1 cellular context compared by ENCODE assay signal in the genomic region with DNA sequence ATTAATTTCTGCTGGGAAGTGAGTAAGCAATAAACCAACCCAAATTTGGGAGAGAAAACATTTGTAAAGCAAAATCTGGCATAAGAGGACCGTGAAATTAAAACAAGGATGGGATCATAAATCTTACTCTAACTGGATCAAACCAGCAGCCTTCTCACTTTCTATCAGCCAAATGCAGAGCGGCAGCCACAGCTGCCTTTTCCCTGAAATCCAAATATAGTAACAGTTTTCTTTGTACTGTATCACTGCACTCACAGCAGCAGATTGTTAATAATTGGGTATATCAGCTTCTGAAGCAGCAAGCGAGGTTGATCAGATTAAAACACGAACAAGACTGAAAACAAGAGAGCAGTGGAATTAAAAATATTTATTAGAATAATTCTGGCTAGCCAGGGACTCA.
TF ChIP-seq lines count a peak whose summit lies in the region.

No MANE protein-coding gene starts in this region.

TF ChIP-seq in GM23338, 12 proteins besides CTCF, POLR2A, EP300 and RAD21 (continued from another document):
- TF ChIP-seq, protein P1, sequence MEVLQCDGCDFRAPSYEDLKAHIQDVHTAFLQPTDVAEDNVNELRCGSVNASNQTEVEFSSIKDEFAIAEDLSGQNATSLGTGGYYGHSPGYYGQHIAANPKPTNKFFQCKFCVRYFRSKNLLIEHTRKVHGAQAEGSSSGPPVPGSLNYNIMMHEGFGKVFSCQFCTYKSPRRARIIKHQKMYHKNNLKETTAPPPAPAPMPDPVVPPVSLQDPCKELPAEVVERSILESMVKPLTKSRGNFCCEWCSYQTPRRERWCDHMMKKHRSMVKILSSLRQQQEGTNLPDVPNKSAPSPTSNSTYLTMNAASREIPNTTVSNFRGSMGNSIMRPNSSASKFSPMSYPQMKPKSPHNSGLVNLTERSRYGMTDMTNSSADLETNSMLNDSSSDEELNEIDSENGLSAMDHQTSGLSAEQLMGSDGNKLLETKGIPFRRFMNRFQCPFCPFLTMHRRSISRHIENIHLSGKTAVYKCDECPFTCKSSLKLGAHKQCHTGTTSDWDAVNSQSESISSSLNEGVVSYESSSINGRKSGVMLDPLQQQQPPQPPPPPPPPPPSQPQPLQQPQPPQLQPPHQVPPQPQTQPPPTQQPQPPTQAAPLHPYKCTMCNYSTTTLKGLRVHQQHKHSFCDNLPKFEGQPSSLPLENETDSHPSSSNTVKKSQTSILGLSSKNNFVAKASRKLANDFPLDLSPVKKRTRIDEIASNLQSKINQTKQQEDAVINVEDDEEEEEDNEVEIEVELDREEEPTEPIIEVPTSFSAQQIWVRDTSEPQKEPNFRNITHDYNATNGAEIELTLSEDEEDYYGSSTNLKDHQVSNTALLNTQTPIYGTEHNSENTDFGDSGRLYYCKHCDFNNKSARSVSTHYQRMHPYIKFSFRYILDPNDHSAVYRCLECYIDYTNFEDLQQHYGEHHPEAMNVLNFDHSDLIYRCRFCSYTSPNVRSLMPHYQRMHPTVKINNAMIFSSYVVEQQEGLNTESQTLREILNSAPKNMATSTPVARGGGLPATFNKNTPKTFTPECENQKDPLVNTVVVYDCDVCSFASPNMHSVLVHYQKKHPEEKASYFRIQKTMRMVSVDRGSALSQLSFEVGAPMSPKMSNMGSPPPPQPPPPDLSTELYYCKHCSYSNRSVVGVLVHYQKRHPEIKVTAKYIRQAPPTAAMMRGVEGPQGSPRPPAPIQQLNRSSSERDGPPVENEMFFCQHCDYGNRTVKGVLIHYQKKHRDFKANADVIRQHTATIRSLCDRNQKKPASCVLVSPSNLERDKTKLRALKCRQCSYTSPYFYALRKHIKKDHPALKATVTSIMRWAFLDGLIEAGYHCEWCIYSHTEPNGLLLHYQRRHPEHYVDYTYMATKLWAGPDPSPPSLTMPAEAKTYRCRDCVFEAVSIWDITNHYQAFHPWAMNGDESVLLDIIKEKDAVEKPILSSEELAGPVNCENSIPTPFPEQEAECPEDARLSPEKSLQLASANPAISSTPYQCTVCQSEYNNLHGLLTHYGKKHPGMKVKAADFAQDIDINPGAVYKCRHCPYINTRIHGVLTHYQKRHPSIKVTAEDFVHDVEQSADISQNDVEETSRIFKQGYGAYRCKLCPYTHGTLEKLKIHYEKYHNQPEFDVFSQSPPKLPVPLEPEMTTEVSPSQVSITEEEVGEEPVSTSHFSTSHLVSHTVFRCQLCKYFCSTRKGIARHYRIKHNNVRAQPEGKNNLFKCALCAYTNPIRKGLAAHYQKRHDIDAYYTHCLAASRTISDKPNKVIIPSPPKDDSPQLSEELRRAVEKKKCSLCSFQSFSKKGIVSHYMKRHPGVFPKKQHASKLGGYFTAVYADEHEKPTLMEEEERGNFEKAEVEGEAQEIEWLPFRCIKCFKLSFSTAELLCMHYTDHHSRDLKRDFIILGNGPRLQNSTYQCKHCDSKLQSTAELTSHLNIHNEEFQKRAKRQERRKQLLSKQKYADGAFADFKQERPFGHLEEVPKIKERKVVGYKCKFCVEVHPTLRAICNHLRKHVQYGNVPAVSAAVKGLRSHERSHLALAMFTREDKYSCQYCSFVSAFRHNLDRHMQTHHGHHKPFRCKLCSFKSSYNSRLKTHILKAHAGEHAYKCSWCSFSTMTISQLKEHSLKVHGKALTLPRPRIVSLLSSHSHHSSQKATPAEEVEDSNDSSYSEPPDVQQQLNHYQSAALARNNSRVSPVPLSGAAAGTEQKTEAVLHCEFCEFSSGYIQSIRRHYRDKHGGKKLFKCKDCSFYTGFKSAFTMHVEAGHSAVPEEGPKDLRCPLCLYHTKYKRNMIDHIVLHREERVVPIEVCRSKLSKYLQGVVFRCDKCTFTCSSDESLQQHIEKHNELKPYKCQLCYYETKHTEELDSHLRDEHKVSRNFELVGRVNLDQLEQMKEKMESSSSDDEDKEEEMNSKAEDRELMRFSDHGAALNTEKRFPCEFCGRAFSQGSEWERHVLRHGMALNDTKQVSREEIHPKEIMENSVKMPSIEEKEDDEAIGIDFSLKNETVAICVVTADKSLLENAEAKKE (CRISPR knock-in tag; IDR thresholded peaks at IDR 0.05) = no peak
- TF ChIP-seq ZNF114 (CRISPR knock-in tag; IDR thresholded peaks at IDR 0.05) = no peak
